ENCODE assay signal across 8 cellular contexts in genomic region chr14:39114073-39114838, GRCh38. TPM values are rescaled to one million over a fixed set of nuclear protein-coding genes. Genes with fewer than 3 reads are reported as not detected.
A peak's percentile ranks its signal among the peaks of the same experiment; 100 is the strongest.
DNase-seq lines count a peak whose midpoint lies in the region; ATAC-seq and TF ChIP-seq lines count a peak whose summit lies in the region.

Gene GEMIN2 (plus strand): TSS chr14:39114323. CDS start chr14:39114339, 16 bp downstream.

- no peak within 1 kb of the TSS for H3T11ph ChIP-seq in H9 (ENCODE audit: low read length)

- peak within 1 kb of the TSS; percentile 76 for H3K9ac ChIP-seq in H9 (ENCODE audit: extremely low read depth, insufficient read length, low read length)

- H2BK120ac ChIP-seq in H9 (ENCODE audit: low read depth, low read length, poor library complexity, severe bottlenecking), result no peak within 1 kb of the TSS

- no peak within 1 kb of the TSS for H4K5ac ChIP-seq in H9 (ENCODE audit: insufficient read length, low read depth, low read length)

- no CpG with 5 or more reads among the region's 40 CpGs for WGBS in H9 (ENCODE audit: extremely low coverage, insufficient read length, low lambda C conversion rate)

- H4K91ac ChIP-seq in H9 (ENCODE audit: insufficient read length, low read depth, low read length), result no peak within 1 kb of the TSS

- H3K56ac ChIP-seq in H9 (ENCODE audit: insufficient read length, low read depth, low read length), result no peak within 1 kb of the TSS

- peak within 1 kb of the TSS; percentile 72 to 97 (median 96) for H3K27ac Mint-ChIP-seq in H9
- H3K27ac Mint-ChIP-seq in nephron progenitor cell, result peak within 1 kb of the TSS; percentile 68
- peak within 1 kb of the TSS; percentile 95 to 96 for H3K27ac Mint-ChIP-seq in stimulated activated naive CD8-positive, alpha-beta T cell treated with anti-CD3 and anti-CD28 coated beads, Interleukin-15, amount 100 ng/mL, for 72 hours

- no peaks in the 10 kb centered on the region for H4K20me1 ChIP-seq in H9 (ENCODE audit: control insufficient read depth, insufficient read depth, insufficient read length)

- no peak within 1 kb of the TSS for H3K27ac ChIP-seq in H9 (ENCODE audit: insufficient read length, low read depth, low read length)

- no peaks in the 10 kb centered on the region for H3K27me3 ChIP-seq in H9 (ENCODE audit: insufficient read depth, low read length)
- no peaks in the 10 kb centered on the region for H3K27me3 ChIP-seq in MG63

- peak; percentile 99 for ATAC-seq in stimulated activated naive CD8-positive, alpha-beta T cell treated with anti-CD3 and anti-CD28 coated beads, Interleukin-15, amount 100 ng/mL, for 72 hours

- H3K4me1 ChIP-seq in H9 (ENCODE audit: insufficient read depth, low read length), result no peaks in the 10 kb centered on the region; the same call in 1 of the 2 replicates

- no peaks in the 10 kb centered on the region for H3K79me1 ChIP-seq in H9 (ENCODE audit: insufficient read depth, low read depth, low read length, poor library complexity, severe bottlenecking)

- H3K4ac ChIP-seq in H9 (ENCODE audit: low read depth, low read length), result no peak within 1 kb of the TSS

- H2BK15ac ChIP-seq in H9 (ENCODE audit: low read depth, low read length), result no peak within 1 kb of the TSS

- H3K9me3 Mint-ChIP-seq in H9, result no peaks in the 10 kb centered on the region; a peak in 1 of 5 replicates
- no peaks in the 10 kb centered on the region for H3K9me3 Mint-ChIP-seq in nephron progenitor cell
- no peaks in the 10 kb centered on the region for H3K9me3 Mint-ChIP-seq in stimulated activated naive CD8-positive, alpha-beta T cell treated with anti-CD3 and anti-CD28 coated beads, Interleukin-15, amount 100 ng/mL, for 72 hours

- H2BK20ac ChIP-seq in H9 (ENCODE audit: low read depth, low read length, poor library complexity, severe bottlenecking), result no peak within 1 kb of the TSS

- H3K36me3 Mint-ChIP-seq in H9 (ENCODE audit: insufficient read depth in 1 of 3, low read depth in 3 of 3), result peaks cover 10 to 29% (median 19%) of the 10 kb centered on the region in 3 experiments; a peak in 6 of 7 replicates
- no peaks in the 10 kb centered on the region for H3K36me3 Mint-ChIP-seq in nephron progenitor cell (ENCODE audit: low read depth)

- H4K8ac ChIP-seq in H9 (replicated peaks; ENCODE audit: insufficient read length, low read depth, low read length), result no peak within 1 kb of the TSS

- H3K4me3 Mint-ChIP-seq in H9 (peak within 1 kb of the TSS; percentile 92 to 94), nephron progenitor cell (peak within 1 kb of the TSS; percentile 90)
- H3K4me3 Mint-ChIP-seq in stimulated activated naive CD8-positive, alpha-beta T cell treated with anti-CD3 and anti-CD28 coated beads, Interleukin-15, amount 100 ng/mL, for 72 hours, result peak within 1 kb of the TSS; percentile 94

- H3K36me3 ChIP-seq in MG63, result peaks cover 4% of the 10 kb centered on the region

- peak within 1 kb of the TSS; percentile 69 for H3K4me2 ChIP-seq in H9 (ENCODE audit: insufficient read depth, insufficient read length, low read length)

- H3K4me1 Mint-ChIP-seq in H9 (peaks cover 8 to 13% of the 10 kb centered on the region in 2 experiments), nephron progenitor cell (peaks cover 26% of the 10 kb centered on the region)
- H3K4me1 Mint-ChIP-seq in stimulated activated naive CD8-positive, alpha-beta T cell treated with anti-CD3 and anti-CD28 coated beads, Interleukin-15, amount 100 ng/mL, for 72 hours, result peaks cover 19% of the 10 kb centered on the region

- H3K79me2 ChIP-seq in H9 (ENCODE audit: insufficient read depth, low read length), result no peaks in the 10 kb centered on the region; the same call in 1 of the 2 replicates

- H2BK5ac ChIP-seq in H9 (ENCODE audit: insufficient read length, low read length), result no peak within 1 kb of the TSS

- no peak within 1 kb of the TSS for H2AK5ac ChIP-seq in H9 (ENCODE audit: insufficient read length, low read length)

- no peaks in the 10 kb centered on the region for H3K23me2 ChIP-seq in H9 (ENCODE audit: insufficient read length, low read depth, low read length, poor library complexity, severe bottlenecking)

- TF ChIP-seq CTCF in H9 (conservative IDR thresholded peaks at IDR 0.05) (no peak), nephron progenitor cell (IDR thresholded peaks at IDR 0.05) (no peak)

- H2BK12ac ChIP-seq in H9 (ENCODE audit: insufficient read length, low read depth, low read length), result no peak within 1 kb of the TSS

- no peaks in the 10 kb centered on the region for H3K9me3 ChIP-seq in H9 (ENCODE audit: control insufficient read depth, low read depth, low read length)
- no peaks in the 10 kb centered on the region for H3K9me3 ChIP-seq in MG63

- no peak within 1 kb of the TSS for H3K23ac ChIP-seq in H9 (ENCODE audit: insufficient read length, low read depth, low read length)

- H3K27me3 Mint-ChIP-seq in H9 (ENCODE audit: low read depth) (no peaks in the 10 kb centered on the region), nephron progenitor cell (ENCODE audit: low read depth, poor library complexity) (peaks cover 2% of the 10 kb centered on the region)
- H3K27me3 Mint-ChIP-seq in stimulated activated naive CD8-positive, alpha-beta T cell treated with anti-CD3 and anti-CD28 coated beads, Interleukin-15, amount 100 ng/mL, for 72 hours, result no peaks in the 10 kb centered on the region

- H3K4me3 ChIP-seq in MG63, result peak within 1 kb of the TSS; percentile 77

- H2AFZ ChIP-seq in H9 (ENCODE audit: low read length), result peak within 1 kb of the TSS; percentile 90

- DNase-seq in ELR (ENCODE audit: low read depth) (peak; percentile 96), H9 (peak; percentile 92), MG63 (peak; percentile 85), SHP77 treated with DMSO at 0.1 percent for 48 hours (lab: John Stamatoyannopoulos, UW) (peak; percentile 97), fibroblast of the conjunctiva (ENCODE audit: low read depth) (peak; percentile 94), nephron progenitor cell (peak; percentile 90)
- peak; percentile 98 for DNase-seq in activated effector memory CD4-positive, alpha-beta T cell treated with anti-CD3 and anti-CD28 coated beads, Interleukin-2, amount 50 U/mL, for 16 hours
- peak; percentile 93 to 95 for DNase-seq in stimulated activated naive CD8-positive, alpha-beta T cell treated with anti-CD3 and anti-CD28 coated beads, Interleukin-15, amount 100 ng/mL, for 72 hours

- no peak within 1 kb of the TSS for H3K18ac ChIP-seq in H9 (ENCODE audit: insufficient read length, low read depth, low read length)

- no peak within 1 kb of the TSS for H3K14ac ChIP-seq in H9 (ENCODE audit: insufficient read depth, low read length)

RNA-seq across cellular contexts. Expression of gene GEMIN2, which starts in this region (rescaled TPM):
- total RNA-seq in H9 (2021), result 36.3 and 39.1 TPM in 2 replicates
- 30.3 and 33.7 TPM in 2 replicates for total RNA-seq in MG63 (2014; rRNA removed; shearing (Covaris generic); ENCODE audit: low replicate concordance)
